In genomic region chr10:22700489-22700888, GRCh38 we compare ENCODE assay signal across 1 cellular context.
TF ChIP-seq lines count a peak whose summit lies in the region.

No MANE protein-coding gene starts in this region.

TF ChIP-seq in GM12878, 131 proteins besides CTCF, POLR2A, EP300 and RAD21 (continued from another document):
- no peak for TF ChIP-seq E4F1 (IDR thresholded peaks at IDR 0.05; ENCODE audit: borderline replicate concordance, partially characterized antibody)
- TF ChIP-seq ATF2 (IDR thresholded peaks at IDR 0.05; ENCODE audit: low read length): 0 out of 2 replicates have a peak, but pooled peaks have one; percentile 44
- TF ChIP-seq MTA2 (IDR thresholded peaks at IDR 0.05; ENCODE audit: low read depth): 0 out of 2 replicates have a peak, but pooled peaks have one; percentile 37
- no peak for TF ChIP-seq ZSCAN29 (IDR thresholded peaks at IDR 0.05)
- 0 out of 2 replicates have a peak, but pooled peaks have one; percentile 22 for TF ChIP-seq MXI1 (IDR thresholded peaks at IDR 0.05; ENCODE audit: low read depth, low read length)
- 0 out of 2 replicates have a peak, but pooled peaks have one; percentile 36 for TF ChIP-seq FOXM1 (IDR thresholded peaks at IDR 0.05; ENCODE audit: low read depth, low read length)
- TF ChIP-seq CHD2 (IDR thresholded peaks at IDR 0.05; ENCODE audit: borderline replicate concordance, low read depth, low read length): 0 out of 2 replicates have a peak, but pooled peaks have one; percentile 23
- no peak for TF ChIP-seq E2F8 (IDR thresholded peaks at IDR 0.05; ENCODE audit: low read depth, partially characterized antibody)
- TF ChIP-seq ZBTB40 (IDR thresholded peaks at IDR 0.05; ENCODE audit: borderline replicate concordance): no peak
- TF ChIP-seq TCF12 (IDR thresholded peaks at IDR 0.05; ENCODE audit: low read depth, low read length): peak; percentile 94
- 0 out of 2 replicates have a peak, but pooled peaks have one; percentile 11 for TF ChIP-seq IRF4 (IDR thresholded peaks at IDR 0.05; ENCODE audit: low read depth, low read length)
- TF ChIP-seq NR2F1 (conservative IDR thresholded peaks at IDR 0.05): peak; percentile 98
- TF ChIP-seq SPI1 (IDR thresholded peaks at IDR 0.05; ENCODE audit: borderline replicate concordance, insufficient read depth, low read depth, low read length): no peak
- no peak for TF ChIP-seq TARDBP (IDR thresholded peaks at IDR 0.05; ENCODE audit: borderline replicate concordance)
- peak; percentile 50; the same call in 1 of the 2 replicates for TF ChIP-seq JUND (IDR thresholded peaks at IDR 0.05; ENCODE audit: low read depth, low read length)
- no peak for TF ChIP-seq ASH2L (IDR thresholded peaks at IDR 0.05; ENCODE audit: borderline replicate concordance, low read depth)
- peak; percentile 75 for TF ChIP-seq ATF7 (IDR thresholded peaks at IDR 0.05; ENCODE audit: low read depth)
- 0 out of 2 replicates have a peak, but pooled peaks have one; percentile 26 for TF ChIP-seq CREB1 (IDR thresholded peaks at IDR 0.05; ENCODE audit: low read depth)
- TF ChIP-seq RUNX3 (IDR thresholded peaks at IDR 0.05; ENCODE audit: low read length): 0 out of 2 replicates have a peak, but pooled peaks have one; percentile 4
- TF ChIP-seq NRF1 (conservative IDR thresholded peaks at IDR 0.05; ENCODE audit: low read depth, low read length): no peak
- TF ChIP-seq CREM (IDR thresholded peaks at IDR 0.05; ENCODE audit: low read depth): peak; percentile 67
- TF ChIP-seq EGR1 (IDR thresholded peaks at IDR 0.05; ENCODE audit: borderline replicate concordance in 1 of 2, low read depth in 2 of 2, low read length in 2 of 2): no peak
- TF ChIP-seq JUNB (IDR thresholded peaks at IDR 0.05): peak; percentile 69; the same call in 1 of the 2 replicates
- 0 out of 2 replicates have a peak, but pooled peaks have one; percentile 35 for TF ChIP-seq IKZF1 (conservative IDR thresholded peaks at IDR 0.05)
- peak; percentile 84 for TF ChIP-seq TCF3 (IDR thresholded peaks at IDR 0.05; ENCODE audit: borderline replicate concordance, insufficient read depth, low read depth, low read length)
- TF ChIP-seq TBL1XR1 (IDR thresholded peaks at IDR 0.05; ENCODE audit: low read depth, low read length): peak; percentile 56; the same call in 1 of the 2 replicates
- TF ChIP-seq NR2C1 (IDR thresholded peaks at IDR 0.05): peak; percentile 45
